In genomic region chr10:106746888-106747287, GRCh38 we compare ENCODE assay signal across 24 cellular contexts.
DNase-seq lines count a peak whose midpoint lies in the region; TF ChIP-seq lines count a peak whose summit lies in the region.
"Had no signal": no experiment of that assay in that cellular context is flagged by ENCODE, and none has a peak within 500 bp of the region (broad histone marks: within the 10 kb centered on the region; RNA-seq: fewer than 3 reads in every experiment).

No MANE protein-coding gene starts in this region.

- TF ChIP-seq CTCF in BE2C (IDR thresholded peaks at IDR 0.05; ENCODE audit: low read depth, low read length) (no peak), SK-N-SH (IDR thresholded peaks at IDR 0.05) (no peak), neural cell (IDR thresholded peaks at IDR 0.05; ENCODE audit: poor library complexity, severe bottlenecking) (no peak)

- H4K20me1 ChIP-seq in SK-N-SH (ENCODE audit: insufficient read depth): no peaks in the 10 kb centered on the region
- no peaks in the 10 kb centered on the region for H4K20me1 ChIP-seq in neural cell (ENCODE audit: insufficient read depth)
- H4K20me1 ChIP-seq: BLaER1 had no signal

- CTCF ChIA-PET in SK-N-SH (lab: Yijun Ruan, JAX): interaction anchor here (1.0 to 1.9 kb wide), 2 partner anchors 17 to 38 kb away, joined by 3 to 5 read pairs; no protein-coding TSS in a partner anchor

- H3K9ac ChIP-seq in SK-N-SH (no peak overlapping the region), neural cell (ENCODE audit: low read length) (no peak overlapping the region)
- H3K9ac ChIP-seq: BLaER1 had no signal

- H3K27me3 ChIP-seq in BE2C: no peaks in the 10 kb centered on the region
- H3K27me3 ChIP-seq in SK-N-SH (ENCODE audit: insufficient read depth): no peaks in the 10 kb centered on the region
- H3K27me3 ChIP-seq in neural cell (ENCODE audit: insufficient read depth, low read depth, low read length): no peaks in the 10 kb centered on the region
- H3K27me3 ChIP-seq: BLaER1 had no signal

- TF ChIP-seq RAD21 in SK-N-SH (IDR thresholded peaks at IDR 0.05; ENCODE audit: low read length) (no peak), neural cell (conservative IDR thresholded peaks at IDR 0.05) (no peak)

- WGBS in SK-N-SH (ENCODE audit: low lambda C conversion rate): 7% methylated on average over 1 of the region's 1 CpG

- no peak overlapping the region for H3K4me3 ChIP-seq in BE2C (ENCODE audit: low read depth, low read length)
- H3K4me3 ChIP-seq in SK-N-SH (ENCODE audit: low read depth in 2 of 2, low read length in 1 of 2): no peak overlapping the region
- H3K4me3 ChIP-seq in neural cell (ENCODE audit: low read length): no peak overlapping the region
- H3K4me3 ChIP-seq: A549, BLaER1, GM12878 had no signal

- peak in 1 of 2 experiments; percentile 60; a peak in 1 of 4 replicates for TF ChIP-seq EP300 in SK-N-SH (IDR thresholded peaks at IDR 0.05; ENCODE audit: borderline replicate concordance in 1 of 2, low read depth in 1 of 2, low read length in 1 of 2)
- no peak for TF ChIP-seq EP300 in neural cell (conservative IDR thresholded peaks at IDR 0.05; ENCODE audit: poor library complexity, severe bottlenecking)

- H3K79me2 ChIP-seq in SK-N-SH (ENCODE audit: insufficient read depth) (no peaks in the 10 kb centered on the region), neural cell (replicated peaks; ENCODE audit: insufficient read depth, low read length) (no peaks in the 10 kb centered on the region)

- H3K9me3 ChIP-seq in BE2C: no peaks in the 10 kb centered on the region
- H3K9me3 ChIP-seq in SK-N-SH: no peaks in the 10 kb centered on the region
- no peaks in the 10 kb centered on the region for H3K9me3 ChIP-seq in neural cell (ENCODE audit: low read length)
- H3K9me3 ChIP-seq: A549, BLaER1 had no signal

- H3K27ac ChIP-seq in SK-N-SH (ENCODE audit: low read depth in 2 of 2, low read length in 1 of 2): peak overlapping the region in 1 of 2 experiments; percentile 67; a peak in 2 of 4 replicates
- peak overlapping the region; percentile 24 for H3K27ac ChIP-seq in neural cell (ENCODE audit: low read length)
- H3K27ac ChIP-seq: 22Rv1, A549, BLaER1 had no signal

- DNase-seq in BE2C: peak; percentile 50
- peak; percentile 50 for DNase-seq in NCI-H82 treated with DMSO at 0.1 percent for 48 hours (lab: John Stamatoyannopoulos, UW; ENCODE audit: unreplicated experiment)
- no peak for DNase-seq in SK-N-SH
- no peak for DNase-seq in RKO (ENCODE audit: low spot score)
- no peak for DNase-seq in GM19240 (ENCODE audit: insufficient read length, low spot score)
- no peak for DNase-seq in NCI-H345 (lab: John Stamatoyannopoulos, UW)
- DNase-seq: AML-193; C1 segment of cervical spinal cord; CD4-positive, alpha-beta memory T cell; CD4-positive, CD25-positive, alpha-beta regulatory T cell; CD8-positive, alpha-beta memory T cell; COR-L47; DMS 273 treated with DMSO at 0.1 percent for 48 hours; DMS153; DMS53; DMS79; DND-41; EL; GDM1 had no signal

- H3K4me1 ChIP-seq in BE2C (no peaks in the 10 kb centered on the region), SK-N-SH (ENCODE audit: control insufficient read depth in 1 of 2, insufficient read depth in 2 of 2, low read depth in 1 of 2, low read length in 1 of 2) (peaks cover 0 to 4% of the 10 kb centered on the region in 2 experiments; a peak in 2 of 4 replicates)
- H3K4me1 ChIP-seq: A549, BLaER1 had no signal

- POLR2A ChIA-PET in SK-N-SH (lab: Yijun Ruan, JAX): no interaction called here

- no peak overlapping the region for H3K4me2 ChIP-seq in SK-N-SH
- no peak overlapping the region for H3K4me2 ChIP-seq in neural cell (ENCODE audit: low read length)
- H3K4me2 ChIP-seq: A549, BLaER1 had no signal

- H3F3A ChIP-seq in SK-N-SH (replicated peaks; ENCODE audit: insufficient read depth) (no peaks in the 10 kb centered on the region), neural cell (ENCODE audit: insufficient read depth, low read length, poor library complexity, severe bottlenecking) (no peaks in the 10 kb centered on the region)

- H3K9me2 ChIP-seq in SK-N-SH (no peaks in the 10 kb centered on the region), neural cell (ENCODE audit: insufficient read depth, low read length) (no peaks in the 10 kb centered on the region)

- H2AFZ ChIP-seq in SK-N-SH (ENCODE audit: low read depth) (no peak overlapping the region), neural cell (ENCODE audit: low read depth, low read length) (no peak overlapping the region)

- H3K36me3 ChIP-seq in BE2C: no peaks in the 10 kb centered on the region
- no peaks in the 10 kb centered on the region for H3K36me3 ChIP-seq in SK-N-SH (replicated peaks in 1 of 2; ENCODE audit: control insufficient read depth in 1 of 2, insufficient read depth in 2 of 2, low read length in 1 of 2)
- H3K36me3 ChIP-seq in neural cell (ENCODE audit: insufficient read depth, low read length): no peaks in the 10 kb centered on the region
- H3K36me3 ChIP-seq: BLaER1 had no signal

TF ChIP-seq in SK-N-SH, 30 proteins besides CTCF, POLR2A, EP300 and RAD21:
- TF ChIP-seq TCF12 (IDR thresholded peaks at IDR 0.05) (no peak), GABPA (IDR thresholded peaks at IDR 0.05; ENCODE audit: low read depth) (no peak), RCOR1 (IDR thresholded peaks at IDR 0.05; ENCODE audit: low read length) (peak; percentile 11; the same call in 1 of the 2 replicates), CHD2 (IDR thresholded peaks at IDR 0.05; ENCODE audit: low read length, partially characterized antibody) (no peak)

TF ChIP-seq in neural cell, 6 proteins besides CTCF, POLR2A, EP300 and RAD21:
- TF ChIP-seq POLR2AphosphoS5 (IDR thresholded peaks at IDR 0.05) (peak; percentile 52), EZH2 (IDR thresholded peaks at IDR 0.05; ENCODE audit: borderline replicate concordance, insufficient read depth, low read length, poor library complexity, severe bottlenecking) (no peak)
TF ChIP-seq in neural cell: peak in this region for 1.

Comparison
In these comparisons a context has a peak if more than half of its experiments do, and no peak if none do; other contexts are left out.
1. DNase-seq: peak in BE2C (single experiment) and NCI-H82 treated with DMSO at 0.1 percent for 48 hours (single experiment); none in SK-N-SH (single experiment), RKO (single experiment), GM19240 (single experiment) and NCI-H345 (single experiment).